In the genomic region with DNA sequence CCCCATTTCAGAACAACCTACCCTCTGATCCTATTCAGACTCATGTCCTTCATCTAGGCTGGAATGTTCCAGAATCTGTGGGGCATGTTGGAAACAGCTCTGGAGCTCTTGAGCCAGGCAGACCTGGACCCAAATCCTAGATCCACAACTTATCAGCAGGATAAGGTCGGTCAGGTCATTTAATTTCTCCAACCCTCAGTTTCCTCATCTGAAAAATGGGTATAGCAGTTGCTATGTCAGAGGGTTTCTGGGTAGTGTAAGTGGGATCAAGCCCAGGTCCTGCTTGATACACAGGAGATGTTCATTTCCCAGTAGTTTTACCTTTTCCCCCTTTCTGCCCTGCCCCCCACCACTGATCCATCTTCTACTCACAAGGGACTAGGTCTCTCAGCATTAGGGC, we compare ENCODE assay signal across 28 cellular contexts. TPM values are rescaled to one million over a fixed set of nuclear protein-coding genes. Genes with fewer than 3 reads are reported as not detected.
"Had no signal": no experiment of that assay in that cellular context is flagged by ENCODE, and none has a peak within 500 bp of the region (broad histone marks: within the 10 kb centered on the region; RNA-seq: fewer than 3 reads in every experiment).

No MANE protein-coding gene starts in this region.

- H3K27me3 ChIP-seq: adrenal gland, body of pancreas, gastroesophageal sphincter, pancreas, tibial nerve had no signal

- H3K36me3 ChIP-seq: adrenal gland, cardiac muscle cell, gastroesophageal sphincter, pancreas, prostate gland, stomach, tibial nerve had no signal

- DNase-seq: activated CD4-positive, alpha-beta T cell treated with anti-CD3 and anti-CD28 coated beads for 4 hours; activated CD4-positive, alpha-beta T cell treated with anti-CD3 and anti-CD28 coated beads, Interleukin-2, amount 50 U/mL, for 4 hours; activated naive CD4-positive, alpha-beta T cell treated with anti-CD3 and anti-CD28 coated beads for 36 hours; activated naive CD8-positive, alpha-beta T cell treated with anti-CD3 and anti-CD28 coated beads for 36 hours; activated T-cell treated with anti-CD3 and anti-CD28 coated beads for 4 hours; activated T-cell treated with anti-CD3 and anti-CD28 coated beads, Interleukin-2, amount 50 U/mL, for 72 hours; body of pancreas; dorsolateral prefrontal cortex; effector memory CD8-positive, alpha-beta T cell; hippocampal formation; kidney; left colon; naive thymus-derived CD8-positive, alpha-beta T cell; nucleus accumbens; pancreas; stimulated activated CD4-positive, alpha-beta T cell treated with anti-CD3 and anti-CD28 coated beads, Interleukin-15, amount 100 ng/mL, for 24 hours; stimulated activated CD4-positive, alpha-beta T cell treated with anti-CD3 and anti-CD28 coated beads, Interleukin-2, amount 100 ng/mL, for 24 hours; stimulated activated naive B cell treated with anti-CD40 and anti-IgM and Interleukin-4, amounts not matched to agents 10 μg/mL and 1 μg/mL and 100 μg/mL, for 72 hours; stomach had no signal

- H3K9me3 ChIP-seq: adrenal gland, body of pancreas, gastroesophageal sphincter, pancreas, prostate gland, tibial nerve had no signal

- H3K4me1 ChIP-seq: pancreas, prostate gland, stomach had no signal

- H3K4me3 ChIP-seq: adrenal gland, body of pancreas, cardiac muscle cell, coronary artery, dorsolateral prefrontal cortex, gastroesophageal sphincter, pancreas, prostate gland, stomach, tibial nerve had no signal

- FAIRE-seq: kidney, pancreas had no signal

- ATAC-seq: activated T-cell treated with anti-CD3 and anti-CD28 coated beads, Interleukin-2, amount 50 U/mL, for 72 hours; body of pancreas; effector memory CD8-positive, alpha-beta T cell; left colon; naive thymus-derived CD8-positive, alpha-beta T cell; stimulated activated naive B cell treated with anti-CD40 and anti-IgM and Interleukin-4, amounts not matched to agents 10 μg/mL and 1 μg/mL and 100 μg/mL, for 72 hours had no signal

- H3K27ac ChIP-seq: adrenal gland, body of pancreas, cardiac muscle cell, coronary artery, dorsolateral prefrontal cortex, pancreas, prostate gland, stomach, tibial nerve had no signal

RNA-seq across cellular contexts. Expression of a gene that starts 12.0 kb away (rescaled TPM):
- total RNA-seq: activated naive CD4-positive, alpha-beta T cell treated with anti-CD3 and anti-CD28 coated beads for 36 hours; activated naive CD8-positive, alpha-beta T cell treated with anti-CD3 and anti-CD28 coated beads for 36 hours; activated T-cell treated with anti-CD3 and anti-CD28 coated beads, Interleukin-2, amount 50 U/mL, for 72 hours; body of pancreas; epithelial cell of proximal tubule; naive thymus-derived CD8-positive, alpha-beta T cell; neural crest cell; T-helper 1 cell treated with Interleukin-12 subunit alpha and Interleukin-12 subunit beta and Interleukin-4 antibody, amounts not matched to agents 30 ng/mL and 1 ng/mL, for 36 hours had no signal
- polyA plus RNA-seq: naive thymus-derived CD8-positive, alpha-beta T cell had no signal
